Comparison of ENCODE assay signal across 27 cellular contexts in the genomic region with DNA sequence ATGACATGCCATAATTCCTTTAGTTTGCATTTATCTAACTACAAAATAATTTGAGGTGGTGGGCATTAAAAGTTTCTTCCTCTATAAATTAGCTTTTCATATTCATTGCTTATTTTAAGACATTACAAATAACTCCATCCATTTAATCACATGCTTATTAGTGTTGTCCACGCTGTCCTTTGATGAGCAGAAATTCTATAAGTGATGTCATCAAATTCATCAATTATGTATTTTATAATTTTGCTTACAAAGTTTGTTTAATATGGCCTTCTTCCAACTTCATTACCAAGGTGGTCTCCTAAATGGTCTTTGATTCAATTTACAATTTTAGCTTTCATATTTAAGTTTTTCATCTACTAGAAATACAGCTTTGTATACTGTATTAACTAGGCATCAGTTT.
"Had no signal": no experiment of that assay in that cellular context is flagged by ENCODE, and none has a peak within 500 bp of the region (broad histone marks: within the 10 kb centered on the region; RNA-seq: fewer than 3 reads in every experiment).

No MANE protein-coding gene starts in this region.

- DNase-seq: stimulated activated CD4-positive, alpha-beta T cell treated with anti-CD3 and anti-CD28 coated beads, Interleukin-2, amount 100 ng/mL, for 48 hours; stimulated activated CD4-positive, alpha-beta T cell treated with anti-CD3 and anti-CD28 coated beads, Interleukin-4, amount 100 ng/mL, for 1 hour; stimulated activated CD4-positive, alpha-beta T cell treated with anti-CD3 and anti-CD28 coated beads, Interleukin-4, amount 100 ng/mL, for 24 hours; stimulated activated CD4-positive, alpha-beta T cell treated with anti-CD3 and anti-CD28 coated beads, Interleukin-4, amount 100 ng/mL, for 4 hours; stimulated activated CD8-positive, alpha-beta memory T cell treated with anti-CD3 and anti-CD28 coated beads, Interleukin-4, amount 100 ng/mL, for 48 hours; stimulated activated naive B cell treated with anti-CD40 and anti-IgM and Interleukin-4, amounts not matched to agents 10 μg/mL and 1 μg/mL and 100 μg/mL, for 72 hours; stimulated activated naive CD4-positive, alpha-beta T cell; stimulated activated naive CD4-positive, alpha-beta T cell treated with Interleukin-2 at 50 U/mL for 16 hours; stimulated activated naive CD8-positive, alpha-beta T cell treated with anti-CD3 and anti-CD28 coated beads, Interleukin-15, amount 100 ng/mL, for 72 hours; stimulated activated naive CD8-positive, alpha-beta T cell treated with anti-CD3 and anti-CD28 coated beads, Interleukin-15, Interleukin-2, amounts not matched to agents 100 U/mL and 50 U/mL, for 24 hours; stomach; substantia nigra; testis; thyroid gland; tibial artery; transverse colon; trophoblast cell; upper lobe of left lung; upper lobe of right lung; uterus had no signal

- FAIRE-seq: urothelium cell line had no signal

- H3K4me3 ChIP-seq: stomach, suprapubic skin, testis, thoracic aorta, thyroid gland, tibial artery, tibial nerve, transverse colon, upper lobe of left lung, upper lobe of right lung, uterus, vagina had no signal

- H3K9me3 ChIP-seq: stomach, suprapubic skin, testis, thoracic aorta, thyroid gland, tibial artery, tibial nerve, transverse colon, upper lobe of left lung, upper lobe of right lung, uterus, vagina had no signal

- H3K27ac ChIP-seq: stomach, suprapubic skin, thoracic aorta, thyroid gland, tibial artery, transverse colon, upper lobe of left lung, upper lobe of right lung, uterus, vagina had no signal

- ATAC-seq: stimulated activated effector memory CD8-positive, alpha-beta T cell treated with anti-CD3 and anti-CD28 coated beads, Interleukin-12 subunit alpha, Interleukin-12 subunit beta, amount 100 ng/mL, for 72 hours; stimulated activated memory B cell treated with anti-CD40 and anti-IgM and Interleukin-4, amounts not matched to agents 10 μg/mL and 1 μg/mL and 100 μg/mL, for 72 hours; stimulated activated naive B cell treated with anti-CD40 and anti-IgM and Interleukin-4, amounts not matched to agents 10 μg/mL and 1 μg/mL and 100 μg/mL, for 72 hours; stimulated activated naive CD8-positive, alpha-beta T cell treated with anti-CD3 and anti-CD28 coated beads, Interleukin-15, amount 100 ng/mL, for 72 hours; stimulated activated naive CD8-positive, alpha-beta T cell treated with anti-CD3 and anti-CD28 coated beads, Interleukin-15, Interleukin-2, amounts not matched to agents 100 U/mL and 50 U/mL, for 24 hours; upper lobe of right lung had no signal

- H3K4me1 ChIP-seq: suprapubic skin, upper lobe of left lung, upper lobe of right lung, uterus, vagina had no signal

- H3K36me3 ChIP-seq: stomach, suprapubic skin, thoracic aorta, thyroid gland, tibial artery, tibial nerve, transverse colon, upper lobe of left lung, upper lobe of right lung, uterus, vagina had no signal

- H3K27me3 ChIP-seq: stomach, suprapubic skin, testis, thyroid gland, tibial artery, tibial nerve, transverse colon, upper lobe of left lung, upper lobe of right lung, uterus, vagina had no signal
